In genomic region chr9:132651259-132651658, GRCh38 we compare ENCODE assay signal across 9 cellular contexts. TPM values are rescaled to one million over a fixed set of nuclear protein-coding genes. Genes with fewer than 3 reads are reported as not detected.
DNase-seq lines count a peak whose midpoint lies in the region; ATAC-seq and TF ChIP-seq lines count a peak whose summit lies in the region.
"Had no signal": no experiment of that assay in that cellular context is flagged by ENCODE, and none has a peak within 500 bp of the region (broad histone marks: within the 10 kb centered on the region; RNA-seq: fewer than 3 reads in every experiment).

No MANE protein-coding gene starts in this region.

- H3K9me3 Mint-ChIP-seq in stimulated activated memory B cell treated with anti-CD40 and anti-IgM and Interleukin-4, amounts not matched to agents 10 μg/mL and 1 μg/mL and 100 μg/mL, for 72 hours: no peaks in the 10 kb centered on the region
- H3K9me3 Mint-ChIP-seq: activated naive CD4-positive, alpha-beta T cell treated with anti-CD3 and anti-CD28 coated beads, Interleukin-2, amount 50 U/mL, for 24 hours had no signal

- no peaks in the 10 kb centered on the region for H4K20me1 ChIP-seq in OCI-LY7 (ENCODE audit: insufficient read depth, low read length)
- H4K20me1 ChIP-seq in fibroblast of lung (ENCODE audit: control insufficient read depth, extremely low read depth, insufficient read depth, low read length): no peaks in the 10 kb centered on the region

- H3K27me3 Mint-ChIP-seq in stimulated activated memory B cell treated with anti-CD40 and anti-IgM and Interleukin-4, amounts not matched to agents 10 μg/mL and 1 μg/mL and 100 μg/mL, for 72 hours: no peaks in the 10 kb centered on the region
- H3K27me3 Mint-ChIP-seq: activated naive CD4-positive, alpha-beta T cell treated with anti-CD3 and anti-CD28 coated beads, Interleukin-2, amount 50 U/mL, for 24 hours had no signal

- H3K79me2 ChIP-seq in OCI-LY7 (ENCODE audit: insufficient read depth, low read depth, low read length) (no peaks in the 10 kb centered on the region), fibroblast of lung (ENCODE audit: control insufficient read depth, insufficient read depth, low read length) (no peaks in the 10 kb centered on the region)

- no peak overlapping the region for H3K27ac Mint-ChIP-seq in stimulated activated memory B cell treated with anti-CD40 and anti-IgM and Interleukin-4, amounts not matched to agents 10 μg/mL and 1 μg/mL and 100 μg/mL, for 72 hours
- H3K27ac Mint-ChIP-seq: activated naive CD4-positive, alpha-beta T cell treated with anti-CD3 and anti-CD28 coated beads, Interleukin-2, amount 50 U/mL, for 24 hours had no signal

- H3K27me3 ChIP-seq in cardiac muscle cell: no peaks in the 10 kb centered on the region
- no peaks in the 10 kb centered on the region for H3K27me3 ChIP-seq in fibroblast of lung (ENCODE audit: control insufficient read depth, insufficient read depth, low read length)
- H3K27me3 ChIP-seq in upper lobe of right lung: no peaks in the 10 kb centered on the region
- H3K27me3 ChIP-seq in H7 (ENCODE audit: control insufficient read depth, insufficient read depth, low read length): no peaks in the 10 kb centered on the region

- ATAC-seq in left cardiac atrium: no peak
- ATAC-seq in upper lobe of right lung: no peak
- ATAC-seq in stimulated activated memory B cell treated with anti-CD40 and anti-IgM and Interleukin-4, amounts not matched to agents 10 μg/mL and 1 μg/mL and 100 μg/mL, for 72 hours: no peak

- TF ChIP-seq CTCF in cardiac muscle cell (IDR thresholded peaks at IDR 0.05; ENCODE audit: low read depth, low read length) (peak; percentile 72), OCI-LY7 (conservative IDR thresholded peaks at IDR 0.05; ENCODE audit: low read length) (peak; percentile 69), fibroblast of lung (conservative IDR thresholded peaks at IDR 0.05 in 1 of 2, IDR thresholded peaks at IDR 0.05 in 1 of 2; ENCODE audit: low read depth in 1 of 2, low read length in 2 of 2) (peak; percentile 42 to 72), upper lobe of right lung (IDR thresholded peaks at IDR 0.05) (peak; percentile 15)

- H3K4me2 ChIP-seq in OCI-LY7 (ENCODE audit: low read length): no peak overlapping the region
- no peak overlapping the region for H3K4me2 ChIP-seq in fibroblast of lung (ENCODE audit: extremely low read depth, insufficient read depth, low read length)

- H2AFZ ChIP-seq in OCI-LY7 (ENCODE audit: low read length): no peak overlapping the region
- H2AFZ ChIP-seq in fibroblast of lung (ENCODE audit: low read length): no peak overlapping the region

- DNase-seq in cardiac muscle cell (ENCODE audit: low read depth in 1 of 2, low spot score in 1 of 2) (peak in 1 of 2 donors; percentile 95), left cardiac atrium (no peak), OCI-LY7 (ENCODE audit: low spot score) (peak; percentile 16), fibroblast of lung (ENCODE audit: low read depth in 2 of 2) (peak; percentile 93 to 99), upper lobe of right lung (no peak), H7 (no peak), 8988T (no peak)

- POLR2A ChIA-PET in OCI-LY7 (lab: Charles Lee): interaction anchor here (0.6 to 1.2 kb wide), 2 partner anchors 15 to 1494 kb away, joined by 3 to 6 read pairs; no protein-coding TSS in a partner anchor

- H3K9me3 ChIP-seq in cardiac muscle cell (ENCODE audit: low read depth): no peaks in the 10 kb centered on the region
- no peaks in the 10 kb centered on the region for H3K9me3 ChIP-seq in OCI-LY7 (ENCODE audit: low read length)
- H3K9me3 ChIP-seq in fibroblast of lung (ENCODE audit: control insufficient read depth, insufficient read depth, low read depth, low read length): no peaks in the 10 kb centered on the region
- no peaks in the 10 kb centered on the region for H3K9me3 ChIP-seq in upper lobe of right lung

- H3K27ac ChIP-seq in cardiac muscle cell: no peak overlapping the region
- H3K27ac ChIP-seq in OCI-LY7 (ENCODE audit: low read depth, low read length, poor library complexity, severe bottlenecking): no peak overlapping the region
- H3K27ac ChIP-seq in fibroblast of lung (ENCODE audit: insufficient read depth, low read length): no peak overlapping the region
- no peak overlapping the region for H3K27ac ChIP-seq in upper lobe of right lung

- peaks cover 47% of the 10 kb centered on the region for H3K36me3 Mint-ChIP-seq in stimulated activated memory B cell treated with anti-CD40 and anti-IgM and Interleukin-4, amounts not matched to agents 10 μg/mL and 1 μg/mL and 100 μg/mL, for 72 hours

- CTCF ChIA-PET in OCI-LY7 (lab: Charles Lee; ENCODE audit: unreplicated experiment): no interaction called here

- intact Hi-C loops in left cardiac atrium (cut with DNase I) (no loop called here), OCI-LY7 (cut with micrococcal nuclease; ENCODE audit: unreplicated experiment) (no loop called here), upper lobe of right lung (cut with DNase I) (no loop called here)

- H3K4me1 ChIP-seq in cardiac muscle cell (ENCODE audit: low read depth) (no peaks in the 10 kb centered on the region), OCI-LY7 (ENCODE audit: insufficient read depth, low read length, poor library complexity, severe bottlenecking) (no peaks in the 10 kb centered on the region), fibroblast of lung (ENCODE audit: control insufficient read depth, extremely low read depth, insufficient read depth, low read length) (peaks cover 12% of the 10 kb centered on the region), upper lobe of right lung (no peaks in the 10 kb centered on the region)

- H3K9me2 ChIP-seq in OCI-LY7 (ENCODE audit: insufficient read depth, low read length): no peaks in the 10 kb centered on the region

- no peak overlapping the region for H3K4me3 ChIP-seq in cardiac muscle cell
- no peak overlapping the region for H3K4me3 ChIP-seq in OCI-LY7 (ENCODE audit: low read depth, low read length, poor library complexity, severe bottlenecking)
- no peak overlapping the region for H3K4me3 ChIP-seq in fibroblast of lung (replicated peaks in 1 of 4; ENCODE audit: control extremely low read depth in 1 of 4, insufficient read depth in 1 of 4, low read depth in 3 of 4, low read length in 4 of 4)
- H3K4me3 ChIP-seq in upper lobe of right lung: no peak overlapping the region
- H3K4me3 ChIP-seq in H7 (ENCODE audit: insufficient read depth, low read depth, low read length): no peak overlapping the region

- no TSS peak for BruUV-seq in OCI-LY7 (replicated peaks; lab: Mats Ljungman, UMichigan)

- H3K4me1 Mint-ChIP-seq in stimulated activated memory B cell treated with anti-CD40 and anti-IgM and Interleukin-4, amounts not matched to agents 10 μg/mL and 1 μg/mL and 100 μg/mL, for 72 hours: no peaks in the 10 kb centered on the region

- H3K36me3 ChIP-seq in cardiac muscle cell (peaks cover 26% of the 10 kb centered on the region), OCI-LY7 (ENCODE audit: insufficient read depth, low read length) (peaks cover 93% of the 10 kb centered on the region), fibroblast of lung (ENCODE audit: control insufficient read depth, insufficient read depth, low read length) (peaks cover 5% of the 10 kb centered on the region), upper lobe of right lung (peaks cover 72% of the 10 kb centered on the region), H7 (replicated peaks; ENCODE audit: control insufficient read depth, insufficient read depth, low read length) (peaks cover 19% of the 10 kb centered on the region)

- H3K9ac ChIP-seq in fibroblast of lung (ENCODE audit: insufficient read depth, low read length): no peak overlapping the region

- no peak overlapping the region for H3K4me3 Mint-ChIP-seq in stimulated activated memory B cell treated with anti-CD40 and anti-IgM and Interleukin-4, amounts not matched to agents 10 μg/mL and 1 μg/mL and 100 μg/mL, for 72 hours
- H3K4me3 Mint-ChIP-seq: activated naive CD4-positive, alpha-beta T cell treated with anti-CD3 and anti-CD28 coated beads, Interleukin-2, amount 50 U/mL, for 24 hours had no signal

RNA-seq across cellular contexts. Expression of gene DDX31, which starts 18.5 kb away (rescaled TPM):
- total RNA-seq in cardiac muscle cell: 9.1 and 15.8 TPM in 2 replicates
- 4.9 and 5.8 TPM in 2 replicates for polyA plus RNA-seq in cardiac muscle cell
- 1 to 10 TPM; 5.2 to 7.9 TPM for total RNA-seq in left cardiac atrium
- 23.0 and 28.8 TPM in 2 replicates for total RNA-seq in OCI-LY7 (2014; rRNA removed; shearing (Covaris generic))
- 24.1 and 28.3 TPM in 2 replicates for total RNA-seq in OCI-LY7 (2022)
- 9.5 and 10.1 TPM in 2 replicates for total RNA-seq in fibroblast of lung
- 10.8 and 13.1 TPM in 2 replicates for polyA plus RNA-seq in fibroblast of lung
- polyA plus RNA-seq in fibroblast of lung (2012): 7.3 and 10.7 TPM in 2 replicates
- 8.1 and 9.2 TPM in 2 replicates for polyA minus RNA-seq in fibroblast of lung (ENCODE audit: low replicate concordance)
- total RNA-seq in upper lobe of right lung: 17.4 TPM
- 28.9 and 36.2 TPM in 2 replicates for total RNA-seq in H7 (2014; rRNA removed; shearing (Covaris generic))

RNA-seq across cellular contexts. Expression of gene GTF3C4, which starts 19.0 kb away (rescaled TPM):
- total RNA-seq in cardiac muscle cell (10.7 and 12.9 TPM in 2 replicates), left cardiac atrium (1 to 10 TPM; 8.1 to 9.2 TPM), OCI-LY7 (2022) (18.6 and 19.0 TPM in 2 replicates), fibroblast of lung (10.8 and 11.4 TPM in 2 replicates), upper lobe of right lung (12.9 TPM)
- polyA plus RNA-seq in cardiac muscle cell (8.3 and 9.2 TPM in 2 replicates), fibroblast of lung (6.8 and 7.0 TPM in 2 replicates)
- total RNA-seq in OCI-LY7 (2014; rRNA removed; shearing (Covaris generic)): 15.3 and 15.7 TPM in 2 replicates
- 9.5 and 10.4 TPM in 2 replicates for polyA plus RNA-seq in fibroblast of lung (2012)
- 16.2 and 21.7 TPM in 2 replicates for polyA minus RNA-seq in fibroblast of lung (ENCODE audit: low replicate concordance)
- 24.9 and 29.5 TPM in 2 replicates for total RNA-seq in H7 (2014; rRNA removed; shearing (Covaris generic))

Comparison
In these comparisons a context has a peak if more than half of its experiments do, and no peak if none do; other contexts are left out.
1. DNase-seq: peak in OCI-LY7 (single experiment) and fibroblast of lung (2 of 2); none in left cardiac atrium (single experiment), upper lobe of right lung (single experiment), H7 (single experiment) and 8988T (single experiment).
2. CTCF ChIP-seq: peak in every context shown above with its lines; median percentile 72 in cardiac muscle cell; 69 in OCI-LY7; 57 in fibroblast of lung; 15 in upper lobe of right lung.